21 cellular contexts compared by ENCODE assay signal in genomic region chr6:187252-187840, GRCh38.
DNase-seq lines count a peak whose midpoint lies in the region; ATAC-seq, FAIRE-seq and TF ChIP-seq lines count a peak whose summit lies in the region.
"Had no signal": no experiment of that assay in that cellular context is flagged by ENCODE, and none has a peak within 500 bp of the region (broad histone marks: within the 10 kb centered on the region; RNA-seq: fewer than 3 reads in every experiment).

No MANE protein-coding gene starts in this region.

- ATAC-seq in left lobe of liver = peak; percentile 58
- no peak for ATAC-seq in HG03159 (IDR thresholded peaks at IDR 0.05; ENCODE audit: unreplicated experiment)
- no peak for ATAC-seq in body of pancreas
- ATAC-seq: activated T-cell treated with anti-CD3 and anti-CD28 coated beads, Interleukin-2, amount 50 U/mL, for 72 hours; gastrocnemius medialis; left cardiac atrium had no signal

- H3K9me3 ChIP-seq in OCI-LY1 (ENCODE audit: low read length) (no peaks in the 10 kb centered on the region), smooth muscle cell (replicated peaks; ENCODE audit: low read depth) (no peaks in the 10 kb centered on the region), body of pancreas (no peaks in the 10 kb centered on the region)
- H3K9me3 ChIP-seq: gastrocnemius medialis had no signal

- H3K4me2 ChIP-seq in OCI-LY1 (ENCODE audit: low read length) = peak overlapping the region; percentile 49
- peak overlapping the region; percentile 24 for H3K4me2 ChIP-seq in smooth muscle cell

- peaks cover 95% of the 10 kb centered on the region for H3K4me1 ChIP-seq in OCI-LY1 (ENCODE audit: insufficient read depth, low read length, severe bottlenecking)
- no peaks in the 10 kb centered on the region for H3K4me1 ChIP-seq in smooth muscle cell (ENCODE audit: low read depth)
- no peaks in the 10 kb centered on the region for H3K4me1 ChIP-seq in body of pancreas
- H3K4me1 ChIP-seq: gastrocnemius medialis had no signal

- H3F3A ChIP-seq in OCI-LY1 (ENCODE audit: insufficient read depth, low read length) (no peaks in the 10 kb centered on the region), smooth muscle cell (ENCODE audit: low read depth) (no peaks in the 10 kb centered on the region)

- 64% methylated on average over 10 of the region's 10 CpGs for WGBS in smooth muscle cell (ENCODE audit: low lambda C conversion rate)
- WGBS in body of pancreas, 2 donors = 43 to 49% methylated on average over 10 of the region's 10 CpGs

- peak overlapping the region; percentile 52 for H3K9ac ChIP-seq in OCI-LY1 (ENCODE audit: low read length)
- H3K9ac ChIP-seq in smooth muscle cell (ENCODE audit: low read depth) = no peak overlapping the region

- no peak for DNase-seq in GM19239 (ENCODE audit: insufficient read length, low spot score)
- DNase-seq in left lobe of liver (ENCODE audit: low spot score) = peak; percentile 53
- no peak for DNase-seq in smooth muscle cell (lab: John Stamatoyannopoulos, UW; ENCODE audit: unreplicated experiment)
- no peak for DNase-seq in CD1c-positive myeloid dendritic cell (ENCODE audit: extremely low spot score)
- no peak for DNase-seq in body of pancreas
- DNase-seq: activated CD4-positive, alpha-beta T cell treated with anti-CD3 and anti-CD28 coated beads, Interleukin-2, amount 50 U/mL, for 48 hours; activated naive CD8-positive, alpha-beta T cell treated with anti-CD3 and anti-CD28 coated beads, Interleukin-2, amount 10 ng/mL, durations not matched to agents 7 days and 5 days; activated T-cell treated with anti-CD3 and anti-CD28 coated beads, Interleukin-2, amount 50 U/mL, for 72 hours; dermis blood vessel endothelial cell; gastrocnemius medialis; HCEC 1CT; left cardiac atrium; NCI-H1105; NCI-H2171 treated with DMSO at 0.1 percent for 48 hours; NK-92 treated with Interleukin-12 subunit alpha and Interleukin-12 subunit beta, amount 100 ng/mL, for 24 hours; stimulated activated CD4-positive, alpha-beta T cell treated with anti-CD3 and anti-CD28 coated beads, Interleukin-2, amount 100 ng/mL, for 48 hours had no signal

- H3K27ac ChIP-seq in OCI-LY1 (ENCODE audit: low read depth, low read length, poor library complexity, severe bottlenecking) = peak overlapping the region; percentile 93
- H3K27ac ChIP-seq in smooth muscle cell (ENCODE audit: low read depth) = no peak overlapping the region
- no peak overlapping the region for H3K27ac ChIP-seq in body of pancreas
- H3K27ac ChIP-seq: epithelial cell of prostate, gastrocnemius medialis, HL-60 had no signal

- no peaks in the 10 kb centered on the region for H3K27me3 ChIP-seq in OCI-LY1 (ENCODE audit: insufficient read depth, low read length)
- H3K27me3 ChIP-seq in smooth muscle cell (ENCODE audit: low read depth) = no peaks in the 10 kb centered on the region
- H3K27me3 ChIP-seq in body of pancreas = no peaks in the 10 kb centered on the region
- H3K27me3 ChIP-seq: gastrocnemius medialis had no signal

- FAIRE-seq in GM19239 (lab: Jason Lieb, UNC) = peak; percentile 65
- FAIRE-seq: bronchial epithelial cell had no signal

- intact Hi-C loops in body of pancreas (cut with DNase I) = no loop called here

- peak overlapping the region; percentile 16 for H3K4me3 ChIP-seq in OCI-LY1 (ENCODE audit: low read depth, low read length, poor library complexity, severe bottlenecking)
- H3K4me3 ChIP-seq in smooth muscle cell = no peak overlapping the region
- H3K4me3 ChIP-seq in body of pancreas = no peak overlapping the region
- H3K4me3 ChIP-seq: gastrocnemius medialis had no signal

- H3K36me3 ChIP-seq in OCI-LY1 (ENCODE audit: insufficient read depth, low read length) (no peaks in the 10 kb centered on the region), smooth muscle cell (ENCODE audit: low read depth) (no peaks in the 10 kb centered on the region), body of pancreas (replicated peaks in 1 of 2; ENCODE audit: insufficient read depth in 1 of 2, low read depth in 2 of 2) (no peaks in the 10 kb centered on the region)
- H3K36me3 ChIP-seq: gastrocnemius medialis had no signal

- no peaks in the 10 kb centered on the region for H4K20me1 ChIP-seq in OCI-LY1 (ENCODE audit: insufficient read depth, low read length)
- H4K20me1 ChIP-seq in smooth muscle cell (ENCODE audit: low read depth) = no peaks in the 10 kb centered on the region

- TF ChIP-seq POLR2A in body of pancreas (IDR thresholded peaks at IDR 0.05) = no peak

- no peak for TF ChIP-seq CTCF in OCI-LY1 (IDR thresholded peaks at IDR 0.05; ENCODE audit: low read length)
- TF ChIP-seq CTCF in smooth muscle cell (IDR thresholded peaks at IDR 0.05; ENCODE audit: borderline replicate concordance, insufficient read depth, poor library complexity, severe bottlenecking) = no peak
- no peak for TF ChIP-seq CTCF in body of pancreas (IDR thresholded peaks at IDR 0.05)

- H3K9me2 ChIP-seq in OCI-LY1 (ENCODE audit: low read depth, low read length) = no peaks in the 10 kb centered on the region

- H3K79me2 ChIP-seq in OCI-LY1 (ENCODE audit: insufficient read depth, low read length) = no peaks in the 10 kb centered on the region
- no peaks in the 10 kb centered on the region for H3K79me2 ChIP-seq in smooth muscle cell (ENCODE audit: low read depth)

- H2AFZ ChIP-seq in OCI-LY1 (ENCODE audit: low read length) (no peak overlapping the region), smooth muscle cell (ENCODE audit: low read depth) (peak overlapping the region; percentile 29)
